ENCODE assay signal across 29 cellular contexts in the genomic region with DNA sequence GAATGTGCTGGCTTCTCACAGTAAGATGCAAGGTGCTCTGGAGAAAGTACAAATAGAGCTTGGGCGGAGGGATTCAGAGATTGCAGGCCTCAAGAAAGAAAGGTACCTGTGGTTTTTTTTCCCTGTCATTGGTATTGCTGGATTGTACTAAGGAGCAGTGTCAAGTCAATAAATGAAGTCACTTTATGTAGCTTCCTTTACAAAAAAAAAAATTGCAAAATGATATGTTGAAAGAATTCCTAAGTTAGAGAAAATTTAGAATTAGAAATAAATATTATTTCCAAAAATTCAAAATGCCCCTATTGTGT.
A peak's percentile ranks its signal among the peaks of the same experiment; 100 is the strongest.
DNase-seq lines count a peak whose midpoint lies in the region; ATAC-seq, FAIRE-seq and TF ChIP-seq lines count a peak whose summit lies in the region.
"Had no signal": no experiment of that assay in that cellular context is flagged by ENCODE, and none has a peak within 500 bp of the region (broad histone marks: within the 10 kb centered on the region; RNA-seq: fewer than 3 reads in every experiment).

No MANE protein-coding gene starts in this region.

- BruUV-seq in HCT116 (replicated peaks; lab: Mats Ljungman, UMichigan), result no TSS peak

- intact Hi-C loops in HCT116 (cut with micrococcal nuclease), result no loop called here
- intact Hi-C loops in activated CD4-positive, alpha-beta T cell treated with anti-CD3 and anti-CD28 coated beads for 36 hours (cut with DNase I, micrococcal nuclease), result no loop called here

- H3K36me3 ChIP-seq in HCT116 (ENCODE audit: control insufficient read depth in 1 of 2, insufficient read depth in 2 of 2, low read length in 2 of 2) (peaks cover 2 to 11% of the 10 kb centered on the region in 2 experiments; a peak in 2 of 4 replicates), adipocyte (ENCODE audit: control insufficient read depth, insufficient read depth, low read length, severe bottlenecking) (no peaks in the 10 kb centered on the region)
- H3K36me3 ChIP-seq: ovary had no signal

- no peaks in the 10 kb centered on the region for H3K27me3 Mint-ChIP-seq in progenitor cell of endocrine pancreas
- H3K27me3 Mint-ChIP-seq in activated CD4-positive, alpha-beta T cell treated with anti-CD3 and anti-CD28 coated beads for 36 hours, result no peaks in the 10 kb centered on the region
- H3K27me3 Mint-ChIP-seq: activated naive CD4-positive, alpha-beta T cell treated with anti-CD3 and anti-CD28 coated beads, Interleukin-2, amount 50 U/mL, for 24 hours; naive B cell; stimulated activated memory B cell treated with anti-CD40 and anti-IgM and Interleukin-4, amounts not matched to agents 10 μg/mL and 1 μg/mL and 100 μg/mL, for 72 hours; T-helper 17 cell had no signal

- no peak overlapping the region for H3K9ac ChIP-seq in HCT116 (ENCODE audit: low read length)
- H3K9ac ChIP-seq in adipocyte (ENCODE audit: low read length), result peak overlapping the region; percentile 48

- CTCF ChIA-PET in HCT116 (lab: Charles Lee), result interaction anchor here (0.7 to 1.5 kb wide), 2 partner anchors 8 to 31 kb away, joined by 3 to 5 read pairs; no protein-coding TSS in a partner anchor
- CTCF ChIA-PET in activated CD4-positive, alpha-beta T cell treated with anti-CD3 and anti-CD28 coated beads for 36 hours (lab: Charles Lee), result interaction anchor here (0.6 to 0.8 kb wide), 2 partner anchors 31 to 1502 kb away, joined by 3 to 4 read pairs; no protein-coding TSS in a partner anchor

- no peak overlapping the region for H3K4me3 ChIP-seq in HCT116 (replicated peaks in 1 of 2; ENCODE audit: low read depth in 1 of 2, low read length in 2 of 2)
- H3K4me3 ChIP-seq in adipocyte (ENCODE audit: low read length), result peak overlapping the region; percentile 34
- H3K4me3 ChIP-seq: dorsolateral prefrontal cortex, ovary, PC-9, skin epidermis, testis had no signal

- ATAC-seq in HCT116, result no peak
- peak; percentile 64 for ATAC-seq in left lobe of liver
- ATAC-seq in activated CD4-positive, alpha-beta T cell treated with anti-CD3 and anti-CD28 coated beads for 36 hours, result no peak
- ATAC-seq: stimulated activated memory B cell treated with anti-CD40 and anti-IgM and Interleukin-4, amounts not matched to agents 10 μg/mL and 1 μg/mL and 100 μg/mL, for 72 hours; T-helper 17 cell had no signal

- POLR2A ChIA-PET in HCT116 (lab: Charles Lee), result interaction anchor here (1.2 kb wide), 1 partner anchor 24 kb away, joined by 3 read pairs; no protein-coding TSS in a partner anchor
- POLR2A ChIA-PET in activated CD4-positive, alpha-beta T cell treated with anti-CD3 and anti-CD28 coated beads for 36 hours (lab: Charles Lee), result no interaction called here

- H3K79me2 ChIP-seq in HCT116 (ENCODE audit: insufficient read depth, low read length), result no peaks in the 10 kb centered on the region

- H3K4me1 ChIP-seq in HCT116 (ENCODE audit: control insufficient read depth in 1 of 2, insufficient read depth in 2 of 2, low read length in 2 of 2) (peaks cover 0 to 8% of the 10 kb centered on the region in 2 experiments; a peak in 1 of 4 replicates), adipocyte (ENCODE audit: control insufficient read depth, insufficient read depth, low read length) (peaks cover 16% of the 10 kb centered on the region)
- H3K4me1 ChIP-seq: testis had no signal

- no peaks in the 10 kb centered on the region for H4K20me1 ChIP-seq in HCT116 (ENCODE audit: insufficient read depth)

- no peak for TF ChIP-seq RAD21 in HCT116 (IDR thresholded peaks at IDR 0.05; ENCODE audit: low read depth)

- DNase-seq in HCT116 (ENCODE audit: low read depth, low spot score), result no peak
- DNase-seq in adipocyte (ENCODE audit: low read depth), result no peak
- DNase-seq in left lobe of liver (ENCODE audit: low spot score), result no peak
- no peak for DNase-seq in progenitor cell of endocrine pancreas (ENCODE audit: low spot score, unreplicated experiment)
- no peak for DNase-seq in activated gamma-delta T cell (lab: John Stamatoyannopoulos, UW)
- no peak for DNase-seq in activated CD4-positive, alpha-beta T cell treated with anti-CD3 and anti-CD28 coated beads for 36 hours
- no peak for DNase-seq in LoVo (ENCODE audit: low spot score)
- DNase-seq in GM12891 (ENCODE audit: insufficient read length, low spot score), result no peak
- DNase-seq: activated CD4-positive, alpha-beta T cell treated with anti-CD3 and anti-CD28 coated beads, Interleukin-2, amount 50 U/mL, for 1 hour; CD8-positive, alpha-beta memory T cell; central memory CD4-positive, alpha-beta T cell; dorsolateral prefrontal cortex; foreskin melanocyte; naive B cell; NCI-H1417; NCI-H446 treated with DMSO at 0.1 percent for 48 hours; PC-9; SIG-M5; stimulated activated CD4-positive, alpha-beta T cell treated with anti-CD3 and anti-CD28 coated beads, Interleukin-2, amount 100 ng/mL, for 24 hours; T-helper 17 cell had no signal

- H3K4me1 Mint-ChIP-seq in progenitor cell of endocrine pancreas (ENCODE audit: low read depth), result peaks cover 21% of the 10 kb centered on the region
- no peaks in the 10 kb centered on the region for H3K4me1 Mint-ChIP-seq in activated CD4-positive, alpha-beta T cell treated with anti-CD3 and anti-CD28 coated beads for 36 hours
- H3K4me1 Mint-ChIP-seq: activated naive CD4-positive, alpha-beta T cell treated with anti-CD3 and anti-CD28 coated beads, Interleukin-2, amount 50 U/mL, for 24 hours; CD8-positive, alpha-beta memory T cell; naive B cell; stimulated activated memory B cell treated with anti-CD40 and anti-IgM and Interleukin-4, amounts not matched to agents 10 μg/mL and 1 μg/mL and 100 μg/mL, for 72 hours had no signal

- RAD21 ChIA-PET in HCT116 (lab: Charles Lee; ENCODE audit: low non-redundant PET in 1 of 2, low total read pairs in 2 of 2, uncharacterized antibody in 2 of 2, unreplicated experiment in 2 of 2), result no interaction called here

- H3K9me3 ChIP-seq in HCT116 (ENCODE audit: control insufficient read depth in 1 of 2, insufficient read depth in 1 of 2, low read depth in 1 of 2, low read length in 2 of 2) (no peaks in the 10 kb centered on the region), adipocyte (ENCODE audit: control insufficient read depth, low read length) (no peaks in the 10 kb centered on the region)
- H3K9me3 ChIP-seq: ovary, testis had no signal

- H3K9me3 Mint-ChIP-seq in progenitor cell of endocrine pancreas (ENCODE audit: low read depth), result no peaks in the 10 kb centered on the region
- H3K9me3 Mint-ChIP-seq in activated CD4-positive, alpha-beta T cell treated with anti-CD3 and anti-CD28 coated beads for 36 hours (ENCODE audit: low read depth), result no peaks in the 10 kb centered on the region
- H3K9me3 Mint-ChIP-seq: activated naive CD4-positive, alpha-beta T cell treated with anti-CD3 and anti-CD28 coated beads, Interleukin-2, amount 50 U/mL, for 24 hours; activated T-helper 1 cell treated with anti-CD3 and anti-CD28 coated beads, Interleukin-12 subunit alpha, Interleukin-12 subunit beta, Interleukin-2, Interleukin-4 antibody, amounts not matched to agents 30 ng/mL and 10 ng/mL and 1 ng/mL, durations not matched to agents 14 hours and 24 hours and 36 hours; CD8-positive, alpha-beta memory T cell; stimulated activated memory B cell treated with anti-CD40 and anti-IgM and Interleukin-4, amounts not matched to agents 10 μg/mL and 1 μg/mL and 100 μg/mL, for 72 hours had no signal

- no peak overlapping the region for H2AFZ ChIP-seq in HCT116 (ENCODE audit: low read depth, low read length, poor library complexity, severe bottlenecking)
- H2AFZ ChIP-seq: PC-9 had no signal

- H3K4me3 Mint-ChIP-seq in progenitor cell of endocrine pancreas (ENCODE audit: low read depth), result peak overlapping the region; percentile 41
- no peak overlapping the region for H3K4me3 Mint-ChIP-seq in activated CD4-positive, alpha-beta T cell treated with anti-CD3 and anti-CD28 coated beads for 36 hours
- H3K4me3 Mint-ChIP-seq: activated naive CD4-positive, alpha-beta T cell treated with anti-CD3 and anti-CD28 coated beads, Interleukin-2, amount 50 U/mL, for 24 hours; activated T-helper 1 cell treated with anti-CD3 and anti-CD28 coated beads, Interleukin-12 subunit alpha, Interleukin-12 subunit beta, Interleukin-2, Interleukin-4 antibody, amounts not matched to agents 30 ng/mL and 10 ng/mL and 1 ng/mL, durations not matched to agents 14 hours and 24 hours and 36 hours; CD8-positive, alpha-beta memory T cell; naive B cell; stimulated activated memory B cell treated with anti-CD40 and anti-IgM and Interleukin-4, amounts not matched to agents 10 μg/mL and 1 μg/mL and 100 μg/mL, for 72 hours; T-helper 17 cell had no signal

- TF ChIP-seq CTCF in HCT116 (IDR thresholded peaks at IDR 0.05 in 2 of 3, conservative IDR thresholded peaks at IDR 0.05 in 1 of 3; ENCODE audit: borderline replicate concordance in 1 of 3, insufficient read depth in 1 of 3, low read depth in 2 of 3, low read length in 2 of 3) (no peak), progenitor cell of endocrine pancreas (IDR thresholded peaks at IDR 0.05; ENCODE audit: unreplicated experiment) (no peak)

- H3K27ac Mint-ChIP-seq in progenitor cell of endocrine pancreas, result peak overlapping the region; percentile 96
- H3K27ac Mint-ChIP-seq in activated CD4-positive, alpha-beta T cell treated with anti-CD3 and anti-CD28 coated beads for 36 hours, result no peak overlapping the region
- H3K27ac Mint-ChIP-seq: activated naive CD4-positive, alpha-beta T cell treated with anti-CD3 and anti-CD28 coated beads, Interleukin-2, amount 50 U/mL, for 24 hours; activated T-helper 1 cell treated with anti-CD3 and anti-CD28 coated beads, Interleukin-12 subunit alpha, Interleukin-12 subunit beta, Interleukin-2, Interleukin-4 antibody, amounts not matched to agents 30 ng/mL and 10 ng/mL and 1 ng/mL, durations not matched to agents 14 hours and 24 hours and 36 hours; CD8-positive, alpha-beta memory T cell; naive B cell; stimulated activated memory B cell treated with anti-CD40 and anti-IgM and Interleukin-4, amounts not matched to agents 10 μg/mL and 1 μg/mL and 100 μg/mL, for 72 hours; T-helper 17 cell had no signal

- H3K36me3 Mint-ChIP-seq in progenitor cell of endocrine pancreas (ENCODE audit: insufficient read depth), result peaks cover 11% of the 10 kb centered on the region
- peaks cover 14% of the 10 kb centered on the region for H3K36me3 Mint-ChIP-seq in activated CD4-positive, alpha-beta T cell treated with anti-CD3 and anti-CD28 coated beads for 36 hours (ENCODE audit: low read depth)
- H3K36me3 Mint-ChIP-seq: CD8-positive, alpha-beta memory T cell; stimulated activated memory B cell treated with anti-CD40 and anti-IgM and Interleukin-4, amounts not matched to agents 10 μg/mL and 1 μg/mL and 100 μg/mL, for 72 hours had no signal

- no peaks in the 10 kb centered on the region for H3K9me2 ChIP-seq in HCT116 (ENCODE audit: insufficient read depth)

- TF ChIP-seq POLR2A in HCT116 (IDR thresholded peaks at IDR 0.05; ENCODE audit: borderline replicate concordance, extremely low read depth, insufficient read depth, insufficient read length) (no peak), GM12891 (IDR thresholded peaks at IDR 0.05; ENCODE audit: low read depth, low read length) (no peak)

- H3K27ac ChIP-seq in HCT116 (ENCODE audit: low read depth, low read length), result peak overlapping the region; percentile 8; the same call in 1 of the 2 replicates
- H3K27ac ChIP-seq: dorsolateral prefrontal cortex, epithelial cell of prostate, ovary, PC-9, testis, VCaP had no signal

- H3K27me3 ChIP-seq in HCT116 (ENCODE audit: insufficient read depth, low read length), result no peaks in the 10 kb centered on the region
- H3K27me3 ChIP-seq in adipocyte (replicated peaks; ENCODE audit: control insufficient read depth, insufficient read depth, low read length), result no peaks in the 10 kb centered on the region
- H3K27me3 ChIP-seq: dorsolateral prefrontal cortex, ovary, testis had no signal

- no peak for FAIRE-seq in GM12891 (lab: Jason Lieb, UNC)
- FAIRE-seq: G401.6 had no signal

- no peak overlapping the region for H3K4me2 ChIP-seq in HCT116 (ENCODE audit: low read length)
- H3K4me2 ChIP-seq: PC-9 had no signal
